ENCODE assay signal across 27 cellular contexts in the genomic region with DNA sequence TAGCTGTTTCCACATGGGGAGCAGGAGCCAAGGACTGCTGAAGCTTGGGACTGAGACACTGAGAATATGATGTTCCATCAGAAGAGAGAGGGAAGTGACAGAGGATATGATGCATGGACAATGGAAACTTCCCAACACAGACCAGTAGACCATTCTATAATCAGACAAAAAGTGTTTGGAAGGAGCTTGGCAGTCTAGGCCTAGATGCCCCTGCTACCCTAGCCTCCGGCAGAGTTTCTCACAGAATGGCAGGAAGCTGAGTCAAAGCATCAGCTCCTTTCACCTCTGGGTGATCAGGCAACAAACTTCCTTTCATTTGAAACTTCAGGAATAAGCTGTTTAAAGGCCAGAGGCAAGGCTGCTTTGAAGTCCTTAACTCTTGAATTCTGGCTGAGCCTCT.
A peak's percentile ranks its signal among the peaks of the same experiment; 100 is the strongest.
DNase-seq lines count a peak whose midpoint lies in the region; TF ChIP-seq lines count a peak whose summit lies in the region.
"Had no signal": no experiment of that assay in that cellular context is flagged by ENCODE, and none has a peak within 500 bp of the region (broad histone marks: within the 10 kb centered on the region; RNA-seq: fewer than 3 reads in every experiment).

No MANE protein-coding gene starts in this region.

- no peaks in the 10 kb centered on the region for H3K36me3 Mint-ChIP-seq in endothelial cell (ENCODE audit: low read depth, unreplicated experiment)
- H3K36me3 Mint-ChIP-seq: activated naive CD4-positive, alpha-beta T cell treated with anti-CD3 and anti-CD28 coated beads, Interleukin-2, amount 10 ng/mL, durations not matched to agents 7 days and 5 days; brain; mesothelial cell of epicardium; naive B cell had no signal

- no peak overlapping the region for H4K91ac ChIP-seq in trophoblast cell (ENCODE audit: low read depth, low read length)

- H3K23ac ChIP-seq in trophoblast cell (ENCODE audit: low read length), result no peak overlapping the region

- WGBS in mesodermal cell (ENCODE audit: insufficient coverage in 2 of 2), 2 experiments, result 50 to 73% methylated on average over 1 of the region's 1 CpG
- WGBS in trophoblast cell (ENCODE audit: extremely low coverage, insufficient coverage, insufficient read length), result no CpG with 5 or more reads among the region's 1 CpG

- peaks cover 14% of the 10 kb centered on the region for H3K4me1 Mint-ChIP-seq in endothelial cell (ENCODE audit: unreplicated experiment)
- H3K4me1 Mint-ChIP-seq: activated naive CD4-positive, alpha-beta T cell treated with anti-CD3 and anti-CD28 coated beads, Interleukin-2, amount 10 ng/mL, durations not matched to agents 7 days and 5 days; brain; mesothelial cell of epicardium; naive B cell; stimulated activated naive CD8-positive, alpha-beta T cell treated with anti-CD3 and anti-CD28 coated beads, Interleukin-15, amount 100 ng/mL, for 72 hours had no signal

- H3K4me3 ChIP-seq in mesodermal cell (ENCODE audit: extremely low read depth, insufficient read depth, low read length, poor library complexity, severe bottlenecking), result no peak overlapping the region
- H3K4me3 ChIP-seq in trophoblast cell (ENCODE audit: low read depth, low read length), result no peak overlapping the region
- H3K4me3 ChIP-seq: BLaER1 treated with 17β-estradiol and CSF1 and Interleukin-3, amounts not matched to agents 10 nM and 100 nM; esophagus squamous epithelium; left lung; psoas muscle; SJSA1 had no signal

- H3K4me3 Mint-ChIP-seq in endothelial cell (ENCODE audit: unreplicated experiment), result no peak overlapping the region
- H3K4me3 Mint-ChIP-seq: activated naive CD4-positive, alpha-beta T cell treated with anti-CD3 and anti-CD28 coated beads, Interleukin-2, amount 10 ng/mL, durations not matched to agents 7 days and 5 days; activated T-helper 1 cell treated with anti-CD3 and anti-CD28 coated beads, Interleukin-12 subunit alpha, Interleukin-12 subunit beta, Interleukin-2, Interleukin-4 antibody, amounts not matched to agents 30 ng/mL and 10 ng/mL and 1 ng/mL, durations not matched to agents 14 hours and 24 hours and 36 hours; brain; mesothelial cell of epicardium; naive B cell; stimulated activated naive CD8-positive, alpha-beta T cell treated with anti-CD3 and anti-CD28 coated beads, Interleukin-15, amount 100 ng/mL, for 72 hours had no signal

- H3K79me2 ChIP-seq in trophoblast cell (ENCODE audit: control insufficient read depth, insufficient read depth, low read length, poor library complexity), result no peaks in the 10 kb centered on the region

- H3K9me3 ChIP-seq in mesodermal cell (ENCODE audit: control insufficient read depth, low read length), result no peaks in the 10 kb centered on the region
- no peaks in the 10 kb centered on the region for H3K9me3 ChIP-seq in trophoblast cell (ENCODE audit: insufficient read depth, low read depth, low read length)
- H3K9me3 ChIP-seq: BLaER1 treated with 17β-estradiol and CSF1 and Interleukin-3, amounts not matched to agents 10 nM and 100 nM; esophagus squamous epithelium; left lung; psoas muscle; SJSA1 had no signal

- no peaks in the 10 kb centered on the region for H3K79me1 ChIP-seq in trophoblast cell (ENCODE audit: low read length)

- peak overlapping the region; percentile 33 for H3K27ac ChIP-seq in mesodermal cell (ENCODE audit: low read depth, low read length, severe bottlenecking)
- no peak overlapping the region for H3K27ac ChIP-seq in trophoblast cell (ENCODE audit: low read depth, low read length)
- H3K27ac ChIP-seq: BLaER1 treated with 17β-estradiol and CSF1 and Interleukin-3, amounts not matched to agents 10 nM and 100 nM; esophagus squamous epithelium; psoas muscle; SJSA1 had no signal

- no peak overlapping the region for H4K8ac ChIP-seq in trophoblast cell (ENCODE audit: low read depth, low read length)

- H3K36me3 ChIP-seq in mesodermal cell (ENCODE audit: control insufficient read depth, insufficient read depth, low read length) (no peaks in the 10 kb centered on the region), trophoblast cell (ENCODE audit: control insufficient read depth in 1 of 2, insufficient read depth in 2 of 2, low read length in 2 of 2) (no peaks in the 10 kb centered on the region)
- H3K36me3 ChIP-seq: esophagus squamous epithelium, left lung, SJSA1 had no signal

- no peak overlapping the region for H2BK12ac ChIP-seq in trophoblast cell (ENCODE audit: low read length)

- H2AFZ ChIP-seq in trophoblast cell (ENCODE audit: insufficient read depth, low read length, poor library complexity), result no peak overlapping the region

- no peak for TF ChIP-seq CTCF in endothelial cell (IDR thresholded peaks at IDR 0.05; ENCODE audit: unreplicated experiment)

- DNase-seq in EH (ENCODE audit: low read depth) (peak; percentile 69), M059J (ENCODE audit: low read depth) (peak; percentile 88), endothelial cell (ENCODE audit: low spot score) (no peak), DMS79 (lab: John Stamatoyannopoulos, UW) (no peak), OCI-M2 (lab: John Stamatoyannopoulos, UW; ENCODE audit: unreplicated experiment) (no peak), trophoblast cell (no peak)
- DNase-seq: activated CD4-positive, alpha-beta T cell treated with anti-CD3 and anti-CD28 coated beads, Interleukin-2, amount 50 U/mL, for 4 hours; activated CD4-positive, CD25-positive, alpha-beta regulatory T cell; activated naive CD4-positive, alpha-beta T cell treated with anti-CD3 and anti-CD28 coated beads, Interleukin-2, amount 10 ng/mL, durations not matched to agents 7 days and 5 days; effector memory CD4-positive, alpha-beta T cell; esophagus squamous epithelium; GOT3; left lung; MM.1S; naive B cell; NCI-H2029; NCI-H69; occipital lobe; psoas muscle; stimulated activated naive CD8-positive, alpha-beta T cell treated with anti-CD3 and anti-CD28 coated beads, Interleukin-15, amount 100 ng/mL, for 72 hours; T-helper 1 cell had no signal

- H3K4me1 ChIP-seq in mesodermal cell (ENCODE audit: control insufficient read depth, insufficient read depth, low read length, poor library complexity, severe bottlenecking), result peaks cover 5% of the 10 kb centered on the region
- H3K4me1 ChIP-seq in trophoblast cell (ENCODE audit: control insufficient read depth in 1 of 2, insufficient read depth in 2 of 2, low read length in 2 of 2), result no peaks in the 10 kb centered on the region
- H3K4me1 ChIP-seq: BLaER1 treated with 17β-estradiol and CSF1 and Interleukin-3, amounts not matched to agents 10 nM and 100 nM; esophagus squamous epithelium; left lung; psoas muscle; SJSA1 had no signal

- H3K4me2 ChIP-seq in trophoblast cell (ENCODE audit: low read length), result no peak overlapping the region
- H3K4me2 ChIP-seq: BLaER1 treated with 17β-estradiol and CSF1 and Interleukin-3, amounts not matched to agents 10 nM and 100 nM had no signal

- peak overlapping the region; percentile 33 for H3K27ac Mint-ChIP-seq in endothelial cell (ENCODE audit: unreplicated experiment)
- H3K27ac Mint-ChIP-seq: activated naive CD4-positive, alpha-beta T cell treated with anti-CD3 and anti-CD28 coated beads, Interleukin-2, amount 10 ng/mL, durations not matched to agents 7 days and 5 days; activated T-helper 1 cell treated with anti-CD3 and anti-CD28 coated beads, Interleukin-12 subunit alpha, Interleukin-12 subunit beta, Interleukin-2, Interleukin-4 antibody, amounts not matched to agents 30 ng/mL and 10 ng/mL and 1 ng/mL, durations not matched to agents 14 hours and 24 hours and 36 hours; brain; mesothelial cell of epicardium; naive B cell; stimulated activated naive CD8-positive, alpha-beta T cell treated with anti-CD3 and anti-CD28 coated beads, Interleukin-15, amount 100 ng/mL, for 72 hours had no signal

- H3K14ac ChIP-seq in trophoblast cell (ENCODE audit: low read length), result no peak overlapping the region

- peaks cover 2% of the 10 kb centered on the region for H3K27me3 Mint-ChIP-seq in endothelial cell (ENCODE audit: unreplicated experiment)
- H3K27me3 Mint-ChIP-seq: activated naive CD4-positive, alpha-beta T cell treated with anti-CD3 and anti-CD28 coated beads, Interleukin-2, amount 10 ng/mL, durations not matched to agents 7 days and 5 days; brain had no signal

- H3K27me3 ChIP-seq in trophoblast cell (ENCODE audit: insufficient read depth, low read length), result no peaks in the 10 kb centered on the region
- H3K27me3 ChIP-seq: BLaER1 treated with 17β-estradiol and CSF1 and Interleukin-3, amounts not matched to agents 10 nM and 100 nM; esophagus squamous epithelium; left lung; SJSA1 had no signal

- H2AK5ac ChIP-seq in trophoblast cell (ENCODE audit: low read length), result no peak overlapping the region

- no peak overlapping the region for H3K18ac ChIP-seq in trophoblast cell (ENCODE audit: low read length)

- H4K12ac ChIP-seq in trophoblast cell (ENCODE audit: low read depth, low read length), result no peak overlapping the region

- no peak overlapping the region for H3K4ac ChIP-seq in trophoblast cell (ENCODE audit: low read depth, low read length)

- no peak overlapping the region for H2BK5ac ChIP-seq in trophoblast cell (ENCODE audit: low read depth, low read length, poor library complexity)

- no peak overlapping the region for H3K9ac ChIP-seq in trophoblast cell (ENCODE audit: low read length)
- H3K9ac ChIP-seq: BLaER1 treated with 17β-estradiol and CSF1 and Interleukin-3, amounts not matched to agents 10 nM and 100 nM had no signal

- H3K9me3 Mint-ChIP-seq in endothelial cell (ENCODE audit: unreplicated experiment), result no peaks in the 10 kb centered on the region
- H3K9me3 Mint-ChIP-seq: activated naive CD4-positive, alpha-beta T cell treated with anti-CD3 and anti-CD28 coated beads, Interleukin-2, amount 10 ng/mL, durations not matched to agents 7 days and 5 days; activated T-helper 1 cell treated with anti-CD3 and anti-CD28 coated beads, Interleukin-12 subunit alpha, Interleukin-12 subunit beta, Interleukin-2, Interleukin-4 antibody, amounts not matched to agents 30 ng/mL and 10 ng/mL and 1 ng/mL, durations not matched to agents 14 hours and 24 hours and 36 hours had no signal

- no peak overlapping the region for H2BK120ac ChIP-seq in trophoblast cell (ENCODE audit: insufficient read depth, low read length, poor library complexity)

Comparison
In these comparisons a context has a peak if more than half of its experiments do, and no peak if none do; other contexts are left out.
1. DNase-seq: peak in EH (single experiment) and M059J (single experiment); none in endothelial cell (single experiment), DMS79 (single experiment), OCI-M2 (single experiment) and trophoblast cell (0 of 2).